In the genomic region with DNA sequence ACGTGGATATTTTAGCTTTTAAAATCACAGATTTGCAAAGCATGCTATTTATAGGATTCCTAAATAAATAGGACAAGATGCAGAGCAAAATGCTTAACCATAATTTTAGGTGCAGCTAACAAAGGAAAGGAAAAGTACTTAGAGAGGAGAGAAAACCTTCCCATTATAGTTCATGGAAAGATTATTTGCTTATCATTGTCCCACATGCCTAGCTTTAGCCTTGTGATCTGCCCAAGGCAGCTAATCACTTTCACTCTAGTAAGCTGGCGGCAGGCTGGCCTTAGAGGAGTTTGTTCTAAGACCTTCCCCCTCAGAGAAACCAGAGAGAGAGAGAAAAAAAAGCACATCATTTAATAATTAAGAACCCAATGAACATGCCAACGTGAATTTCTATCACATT, we compare ENCODE assay signal across 17 cellular contexts.
A peak's percentile ranks its signal among the peaks of the same experiment; 100 is the strongest.
DNase-seq lines count a peak whose midpoint lies in the region; TF ChIP-seq lines count a peak whose summit lies in the region.
"Had no signal": no experiment of that assay in that cellular context is flagged by ENCODE, and none has a peak within 500 bp of the region (broad histone marks: within the 10 kb centered on the region; RNA-seq: fewer than 3 reads in every experiment).

No MANE protein-coding gene starts in this region.

- no peak overlapping the region for H3K4me2 ChIP-seq in PC-9

- H2AFZ ChIP-seq in PC-9: 0 out of 2 replicates have a peak overlapping the region, but pooled peaks have one; percentile 5

- H3K27me3 ChIP-seq in PC-9 (ENCODE audit: insufficient read depth, low read depth): no peaks in the 10 kb centered on the region

- H3K4me3 ChIP-seq in PC-9: no peak overlapping the region

- TF ChIP-seq CTCF in PC-9 (conservative IDR thresholded peaks at IDR 0.05) (no peak), nephron (IDR thresholded peaks at IDR 0.05; ENCODE audit: unreplicated experiment in 3 of 3) (no peak)

- H3K27ac Mint-ChIP-seq in nephron: peak overlapping the region; percentile 1 to 3 (median 2)

- no peaks in the 10 kb centered on the region for H3K27me3 Mint-ChIP-seq in nephron (ENCODE audit: low read depth)

- DNase-seq in NCI-H146 (lab: John Stamatoyannopoulos, UW): peak; percentile 1
- no peak for DNase-seq in NCI-H146 treated with DMSO at 0.1 percent for 48 hours (lab: John Stamatoyannopoulos, UW; ENCODE audit: unreplicated experiment)
- peak; percentile 42 for DNase-seq in D341Med (ENCODE audit: low spot score)
- no peak for DNase-seq in PC-9
- no peak for DNase-seq in germinal center (ENCODE audit: low spot score)
- DNase-seq in SW480 (ENCODE audit: low spot score): no peak
- DNase-seq in activated effector memory CD4-positive, alpha-beta T cell treated with Interleukin-2 at 50 U/mL for 16 hours: no peak
- DNase-seq: 8988T, C1 segment of cervical spinal cord, DMS79 treated with DMSO at 0.1 percent for 48 hours, GOT3, MV-4-11, NCI-H1417 treated with DMSO at 0.1 percent for 48 hours, NCI-H2081 treated with DMSO at 0.1 percent for 48 hours, NCI-H446, SHP77 treated with DMSO at 0.1 percent for 48 hours had no signal

- H3K4me1 Mint-ChIP-seq in nephron: peaks cover 24% of the 10 kb centered on the region

- H3K4me1 ChIP-seq in PC-9 (replicated peaks; ENCODE audit: insufficient read depth): peaks cover 6% of the 10 kb centered on the region; the same call in 1 of the 2 replicates

- H3K27ac ChIP-seq in PC-9: no peak overlapping the region

- POLR2A ChIA-PET in PC-9 (lab: Charles Lee; ENCODE audit: unreplicated experiment): interaction anchor here (0.5 kb wide), 2 partner anchors 21 to 104 kb away, joined by 3 to 17 read pairs; no protein-coding TSS in a partner anchor

- H3K9me3 ChIP-seq in PC-9 (ENCODE audit: insufficient read depth, low read depth): no peaks in the 10 kb centered on the region

- no peak overlapping the region for H3K4me3 Mint-ChIP-seq in nephron

- H3K36me3 ChIP-seq in PC-9 (ENCODE audit: low read depth): no peaks in the 10 kb centered on the region

- intact Hi-C loops in PC-9 (cut with micrococcal nuclease; ENCODE audit: unreplicated experiment): no loop called here

- H3K79me2 ChIP-seq in PC-9 (ENCODE audit: low read depth): no peaks in the 10 kb centered on the region

- no peaks in the 10 kb centered on the region for H3F3A ChIP-seq in PC-9 (ENCODE audit: insufficient read depth, low read depth)

- peaks cover 7% of the 10 kb centered on the region for H3K9me2 ChIP-seq in PC-9 (ENCODE audit: insufficient read depth)

- no peaks in the 10 kb centered on the region for H4K20me1 ChIP-seq in PC-9 (ENCODE audit: insufficient read depth)

- CTCF ChIA-PET in PC-9 (lab: Charles Lee): no interaction called here

- H3K36me3 Mint-ChIP-seq in nephron (ENCODE audit: low read depth): no peaks in the 10 kb centered on the region

- no TSS peak for BruUV-seq in PC-9 (replicated peaks; lab: Mats Ljungman, UMichigan)

- H3K9me3 Mint-ChIP-seq in nephron: no peaks in the 10 kb centered on the region

Comparison
In these comparisons a context has a peak if more than half of its experiments do, and no peak if none do; other contexts are left out.
1. DNase-seq: peak in NCI-H146 (single experiment) and D341Med (single experiment); none in NCI-H146 treated with DMSO at 0.1 percent for 48 hours (single experiment), PC-9 (0 of 2), germinal center (single experiment), SW480 (single experiment) and activated effector memory CD4-positive, alpha-beta T cell treated with Interleukin-2 at 50 U/mL for 16 hours (single experiment).